Comparison of ENCODE assay signal across 2 cellular contexts in genomic region chr4:128865132-128865531, GRCh38.
TF ChIP-seq lines count a peak whose summit lies in the region.

No MANE protein-coding gene starts in this region.

TF ChIP-seq in IMR-90, 13 proteins besides CTCF, POLR2A, EP300 and RAD21:
- no peak for TF ChIP-seq RFX5 (IDR thresholded peaks at IDR 0.05; ENCODE audit: low read depth, low read length)
- TF ChIP-seq MXI1 (IDR thresholded peaks at IDR 0.05; ENCODE audit: borderline replicate concordance, low read depth, low read length), result no peak
- no peak for TF ChIP-seq CEBPB (IDR thresholded peaks at IDR 0.05; ENCODE audit: low read depth, low read length)
- TF ChIP-seq FOS (IDR thresholded peaks at IDR 0.05; ENCODE audit: low read depth, low read length), result no peak
- no peak for TF ChIP-seq SMC3 (IDR thresholded peaks at IDR 0.05; ENCODE audit: low read depth, low read length)
- no peak for TF ChIP-seq USF2 (IDR thresholded peaks at IDR 0.05; ENCODE audit: low read depth, low read length)
- no peak for TF ChIP-seq NFE2L2 (IDR thresholded peaks at IDR 0.05; ENCODE audit: low read depth, low read length)
- no peak for TF ChIP-seq BHLHE40 (IDR thresholded peaks at IDR 0.05; ENCODE audit: low read depth, low read length)
- TF ChIP-seq RCOR1 (IDR thresholded peaks at IDR 0.05; ENCODE audit: insufficient replicate concordance, low read length), result no peak
- no peak for TF ChIP-seq CHD1 (IDR thresholded peaks at IDR 0.05; ENCODE audit: low read depth, low read length)
- TF ChIP-seq MAFK (IDR thresholded peaks at IDR 0.05; ENCODE audit: low read depth, low read length), result no peak
- no peak for TF ChIP-seq MAZ (IDR thresholded peaks at IDR 0.05; ENCODE audit: borderline replicate concordance, low read depth, low read length)
- TF ChIP-seq, protein P1, sequence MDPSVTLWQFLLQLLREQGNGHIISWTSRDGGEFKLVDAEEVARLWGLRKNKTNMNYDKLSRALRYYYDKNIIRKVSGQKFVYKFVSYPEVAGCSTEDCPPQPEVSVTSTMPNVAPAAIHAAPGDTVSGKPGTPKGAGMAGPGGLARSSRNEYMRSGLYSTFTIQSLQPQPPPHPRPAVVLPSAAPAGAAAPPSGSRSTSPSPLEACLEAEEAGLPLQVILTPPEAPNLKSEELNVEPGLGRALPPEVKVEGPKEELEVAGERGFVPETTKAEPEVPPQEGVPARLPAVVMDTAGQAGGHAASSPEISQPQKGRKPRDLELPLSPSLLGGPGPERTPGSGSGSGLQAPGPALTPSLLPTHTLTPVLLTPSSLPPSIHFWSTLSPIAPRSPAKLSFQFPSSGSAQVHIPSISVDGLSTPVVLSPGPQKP (IDR thresholded peaks at IDR 0.05; ENCODE audit: borderline replicate concordance, low read depth, low read length), result no peak

TF ChIP-seq in H1, 55 proteins besides CTCF, POLR2A, EP300 and RAD21:
- TF ChIP-seq EZH2 (IDR thresholded peaks at IDR 0.05; ENCODE audit: low read depth, low read length, severe bottlenecking) (no peak), POLR2AphosphoS5 (IDR thresholded peaks at IDR 0.05; ENCODE audit: low read depth, low read length) (peak; percentile 53; the same call in 1 of the 2 replicates), RFX5 (IDR thresholded peaks at IDR 0.05; ENCODE audit: borderline replicate concordance, low read depth, low read length) (no peak), HDAC2 (IDR thresholded peaks at IDR 0.05; ENCODE audit: borderline replicate concordance in 1 of 2, low read depth in 2 of 2, low read length in 2 of 2) (no peak)
